21 cellular contexts compared by ENCODE assay signal in the genomic region with DNA sequence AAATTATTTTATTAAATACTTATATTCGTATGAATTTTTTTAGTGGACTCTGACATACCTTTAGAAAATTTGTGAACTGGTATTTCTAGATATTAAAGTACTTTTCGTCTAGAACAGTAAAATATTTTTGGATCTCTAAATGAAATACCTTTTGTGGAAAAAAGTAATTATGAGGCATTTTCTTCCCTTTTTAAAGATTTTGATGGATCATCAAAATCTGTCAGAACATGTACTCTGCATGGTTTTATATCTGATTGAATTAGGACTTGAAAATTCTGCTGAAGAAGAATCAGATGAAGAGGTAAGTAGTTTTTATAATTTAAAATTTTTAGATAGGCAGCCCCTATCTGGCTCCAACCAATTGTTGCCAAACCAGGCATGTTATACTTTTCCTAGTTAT.
"Had no signal": no experiment of that assay in that cellular context is flagged by ENCODE, and none has a peak within 500 bp of the region (broad histone marks: within the 10 kb centered on the region; RNA-seq: fewer than 3 reads in every experiment).

No MANE protein-coding gene starts in this region.

- DNase-seq: Kasumi-1, MM.1S, NCI-H1092 treated with DMSO at 0.1 percent for 48 hours, NCI-H1436, NCI-H187, NCI-H2029, NCI-H2081 treated with DMSO at 0.1 percent for 48 hours, NCI-H2171, NCI-H226, NCI-H446, NCI-H510A, NCI-H524 treated with DMSO at 0.1 percent for 48 hours, NCI-H69, NCI-H774, Right ventricle myocardium superior, RPMI8226, SIG-M5 had no signal

- H3K4me3 ChIP-seq: SJSA1, SK-N-MC had no signal

- FAIRE-seq: RCC 7860 had no signal

- H3K27me3 ChIP-seq: SJSA1 had no signal

- H3K4me2 ChIP-seq: KMS-11 had no signal

- H3K27ac ChIP-seq: KMS-11, SJSA1, SK-N-MC had no signal

- H3K4me1 ChIP-seq: SJSA1 had no signal

- H3K9ac ChIP-seq: KMS-11 had no signal

- H3K9me3 ChIP-seq: SJSA1 had no signal
